10 cellular contexts compared by ENCODE assay signal in the genomic region with DNA sequence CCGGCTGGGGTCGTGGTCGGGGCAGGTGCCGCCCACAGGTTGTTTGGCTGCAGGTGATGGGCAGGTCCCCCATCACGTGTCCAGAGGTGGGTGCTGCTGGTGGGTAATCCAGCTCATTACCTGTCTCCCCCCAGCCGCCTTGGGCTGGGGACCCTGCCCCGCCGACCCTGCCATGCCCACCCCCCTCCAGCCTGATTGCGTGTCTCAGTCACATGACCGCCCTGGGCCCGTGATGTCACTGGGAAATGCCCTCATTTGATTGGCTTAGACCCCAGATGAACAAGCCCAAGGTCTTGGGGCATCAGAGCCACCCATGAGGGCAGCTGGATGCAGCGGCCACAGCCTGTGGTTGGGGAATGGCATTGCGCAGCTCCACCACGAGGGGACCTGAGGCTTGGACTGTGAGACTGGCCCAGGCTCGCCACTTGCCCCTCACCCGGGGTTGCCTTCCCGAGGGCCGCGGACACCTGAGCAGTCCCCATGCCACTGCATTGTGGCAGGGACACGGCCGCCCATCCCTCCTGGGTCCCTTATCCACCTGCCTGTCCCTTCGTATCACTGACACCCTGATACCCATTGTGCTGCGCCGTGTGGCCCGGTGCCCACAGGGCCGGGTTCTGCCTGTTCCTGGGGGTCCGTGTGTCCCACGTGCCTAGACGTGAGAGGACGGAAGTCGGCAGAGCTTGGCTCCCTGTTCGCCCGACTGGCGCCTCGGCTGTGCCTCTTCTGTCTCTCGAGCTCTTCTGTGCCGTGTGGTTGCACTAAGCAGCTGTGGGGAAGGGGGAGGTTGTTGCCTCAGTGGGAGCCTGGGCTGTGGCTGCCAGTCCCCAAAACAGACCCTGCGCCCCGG.
A peak's percentile ranks its signal among the peaks of the same experiment; 100 is the strongest.
DNase-seq lines count a peak whose midpoint lies in the region; ATAC-seq lines count a peak whose summit lies in the region.
"Had no signal": no experiment of that assay in that cellular context is flagged by ENCODE, and none has a peak within 500 bp of the region (broad histone marks: within the 10 kb centered on the region; RNA-seq: fewer than 3 reads in every experiment).

No MANE protein-coding gene starts in this region.

- H3K9me3 ChIP-seq in T-helper 17 cell (ENCODE audit: control insufficient read depth, low read length, poor library complexity, severe bottlenecking) = no peaks in the 10 kb centered on the region

- H3K27me3 Mint-ChIP-seq in activated CD4-positive, alpha-beta T cell treated with anti-CD3 and anti-CD28 coated beads, Interleukin-2, amount 10 ng/mL, durations not matched to agents 24 days and 14 days = no peaks in the 10 kb centered on the region
- no peaks in the 10 kb centered on the region for H3K27me3 Mint-ChIP-seq in T-helper 17 cell

- peak overlapping the region; percentile 70 for H3K4me3 Mint-ChIP-seq in activated CD4-positive, alpha-beta T cell treated with anti-CD3 and anti-CD28 coated beads, Interleukin-2, amount 10 ng/mL, durations not matched to agents 24 days and 14 days
- H3K4me3 Mint-ChIP-seq in T-helper 17 cell = peak overlapping the region; percentile 78
- H3K4me3 Mint-ChIP-seq: nephron had no signal

- peaks cover 4% of the 10 kb centered on the region for H3K4me1 Mint-ChIP-seq in activated CD4-positive, alpha-beta T cell treated with anti-CD3 and anti-CD28 coated beads, Interleukin-2, amount 10 ng/mL, durations not matched to agents 24 days and 14 days
- H3K4me1 Mint-ChIP-seq in T-helper 17 cell = peaks cover 8% of the 10 kb centered on the region
- H3K4me1 Mint-ChIP-seq: nephron had no signal

- no peak overlapping the region for H3K27ac Mint-ChIP-seq in activated CD4-positive, alpha-beta T cell treated with anti-CD3 and anti-CD28 coated beads, Interleukin-2, amount 10 ng/mL, durations not matched to agents 24 days and 14 days
- peak overlapping the region; percentile 70 for H3K27ac Mint-ChIP-seq in T-helper 17 cell
- H3K27ac Mint-ChIP-seq: nephron had no signal

- intact Hi-C loops in activated CD4-positive, alpha-beta T cell treated with anti-CD3 and anti-CD28 coated beads, Interleukin-2, amount 10 ng/mL, durations not matched to agents 24 days and 14 days (cut with micrococcal nuclease) = loop anchor here (2.0 kb wide), 1 partner anchor 110 kb away; no protein-coding TSS in a partner anchor
- intact Hi-C loops in left cardiac atrium (cut with DNase I) = no loop called here

- H3K36me3 Mint-ChIP-seq in activated CD4-positive, alpha-beta T cell treated with anti-CD3 and anti-CD28 coated beads, Interleukin-2, amount 10 ng/mL, durations not matched to agents 24 days and 14 days (ENCODE audit: low read depth) = no peaks in the 10 kb centered on the region
- H3K36me3 Mint-ChIP-seq in T-helper 17 cell (ENCODE audit: low read depth) = no peaks in the 10 kb centered on the region

- peaks cover 4% of the 10 kb centered on the region for H3K9me3 Mint-ChIP-seq in activated CD4-positive, alpha-beta T cell treated with anti-CD3 and anti-CD28 coated beads, Interleukin-2, amount 10 ng/mL, durations not matched to agents 24 days and 14 days
- H3K9me3 Mint-ChIP-seq: nephron had no signal

- ATAC-seq in T-helper 17 cell = peak; percentile 37
- no peak for ATAC-seq in left cardiac atrium
- peak; percentile 28 for ATAC-seq in stimulated activated naive CD8-positive, alpha-beta T cell treated with anti-CD3 and anti-CD28 coated beads, Interleukin-15, Interleukin-2, amounts not matched to agents 100 U/mL and 50 U/mL, for 24 hours
- no peak for ATAC-seq in HG02763 (IDR thresholded peaks at IDR 0.05; ENCODE audit: unreplicated experiment)

- no peak for DNase-seq in activated CD4-positive, alpha-beta T cell treated with anti-CD3 and anti-CD28 coated beads, Interleukin-2, amount 10 ng/mL, durations not matched to agents 24 days and 14 days
- no peak for DNase-seq in activated CD4-positive, alpha-beta T cell treated with anti-CD3 and anti-CD28 coated beads, Interleukin-2, amount 50 U/mL, for 48 hours
- DNase-seq in T-helper 17 cell (peak in 1 of 3 donors; percentile 5), left cardiac atrium (peak; percentile 7), NCI-H2227 treated with DMSO at 0.1 percent for 48 hours (lab: John Stamatoyannopoulos, UW) (no peak), DMS114 treated with DMSO at 0.1 percent for 48 hours (lab: John Stamatoyannopoulos, UW; ENCODE audit: unreplicated experiment) (no peak)
- DNase-seq in stimulated activated naive CD8-positive, alpha-beta T cell treated with anti-CD3 and anti-CD28 coated beads, Interleukin-15, Interleukin-2, amounts not matched to agents 100 U/mL and 50 U/mL, for 24 hours = no peak
- DNase-seq: MM.1S had no signal

Comparison
In these comparisons a context has a peak if more than half of its experiments do, and no peak if none do; other contexts are left out.
1. ATAC-seq: peak in T-helper 17 cell (single experiment) and stimulated activated naive CD8-positive, alpha-beta T cell treated with anti-CD3 and anti-CD28 coated beads, Interleukin-15, Interleukin-2, amounts not matched to agents 100 U/mL and 50 U/mL, for 24 hours (single experiment); none in left cardiac atrium (0 of 2) and HG02763 (single experiment).